19 cellular contexts compared by ENCODE assay signal in genomic region chr3:168881804-168882203, GRCh38.
"Had no signal": no experiment of that assay in that cellular context is flagged by ENCODE, and none has a peak within 500 bp of the region (broad histone marks: within the 10 kb centered on the region; RNA-seq: fewer than 3 reads in every experiment).

No MANE protein-coding gene starts in this region.

- H3K4me3 ChIP-seq: body of pancreas, psoas muscle, right lobe of liver, spleen, transverse colon had no signal

- H3K9me3 ChIP-seq: body of pancreas, psoas muscle, right lobe of liver, spleen, transverse colon had no signal

- H3K4me1 Mint-ChIP-seq: activated naive CD4-positive, alpha-beta T cell treated with anti-CD3 and anti-CD28 coated beads, Interleukin-2, amount 50 U/mL, for 24 hours; central memory CD8-positive, alpha-beta T cell; immature natural killer cell; memory B cell had no signal

- DNase-seq: activated effector memory CD4-positive, alpha-beta T cell treated with Interleukin-2 at 50 U/mL for 16 hours; body of pancreas; cortex of kidney; effector memory CD8-positive, alpha-beta T cell; immature natural killer cell; left colon; nucleus accumbens; psoas muscle; right lobe of liver; spleen; stimulated activated CD4-positive, alpha-beta T cell treated with anti-CD3 and anti-CD28 coated beads, Interleukin-1b, Interleukin-23, amount 100 ng/mL, for 48 hours; stimulated activated naive CD4-positive, alpha-beta T cell; substantia nigra; transverse colon had no signal

- H3K27ac Mint-ChIP-seq: activated naive CD4-positive, alpha-beta T cell treated with anti-CD3 and anti-CD28 coated beads, Interleukin-2, amount 50 U/mL, for 24 hours; effector memory CD8-positive, alpha-beta T cell; immature natural killer cell; memory B cell; natural killer cell treated with Interleukin-12 subunit alpha and Interleukin-12 subunit beta and Interleukin-15 and Interleukin-18, amount 100 ng/mL, for 72 hours had no signal

- H3K27me3 ChIP-seq: body of pancreas, right lobe of liver, spleen, transverse colon had no signal

- ATAC-seq: body of pancreas; effector memory CD8-positive, alpha-beta T cell; left colon; natural killer cell treated with Interleukin-12 subunit alpha and Interleukin-12 subunit beta and Interleukin-15 and Interleukin-18, amount 100 ng/mL, for 72 hours; psoas muscle; right lobe of liver had no signal

- H3K27ac ChIP-seq: body of pancreas, epithelial cell of prostate, psoas muscle, right lobe of liver, spleen, transverse colon had no signal

- H3K4me3 Mint-ChIP-seq: activated naive CD4-positive, alpha-beta T cell treated with anti-CD3 and anti-CD28 coated beads, Interleukin-2, amount 50 U/mL, for 24 hours; central memory CD8-positive, alpha-beta T cell; effector memory CD8-positive, alpha-beta T cell; immature natural killer cell; memory B cell; natural killer cell treated with Interleukin-12 subunit alpha and Interleukin-12 subunit beta and Interleukin-15 and Interleukin-18, amount 100 ng/mL, for 72 hours had no signal

- H3K4me1 ChIP-seq: psoas muscle, right lobe of liver, spleen had no signal

- H3K9me3 Mint-ChIP-seq: activated naive CD4-positive, alpha-beta T cell treated with anti-CD3 and anti-CD28 coated beads, Interleukin-2, amount 50 U/mL, for 24 hours; memory B cell; natural killer cell treated with Interleukin-12 subunit alpha and Interleukin-12 subunit beta and Interleukin-15 and Interleukin-18, amount 100 ng/mL, for 72 hours had no signal

- H3K36me3 Mint-ChIP-seq: activated naive CD4-positive, alpha-beta T cell treated with anti-CD3 and anti-CD28 coated beads, Interleukin-2, amount 50 U/mL, for 24 hours; immature natural killer cell; memory B cell; natural killer cell treated with Interleukin-12 subunit alpha and Interleukin-12 subunit beta and Interleukin-15 and Interleukin-18, amount 100 ng/mL, for 72 hours had no signal

- H3K36me3 ChIP-seq: right lobe of liver, spleen, transverse colon had no signal

- H3K27me3 Mint-ChIP-seq: activated naive CD4-positive, alpha-beta T cell treated with anti-CD3 and anti-CD28 coated beads, Interleukin-2, amount 50 U/mL, for 24 hours; central memory CD8-positive, alpha-beta T cell; effector memory CD8-positive, alpha-beta T cell; memory B cell; natural killer cell treated with Interleukin-12 subunit alpha and Interleukin-12 subunit beta and Interleukin-15 and Interleukin-18, amount 100 ng/mL, for 72 hours had no signal
